Comparison of ENCODE assay signal across 8 cellular contexts in the genomic region with DNA sequence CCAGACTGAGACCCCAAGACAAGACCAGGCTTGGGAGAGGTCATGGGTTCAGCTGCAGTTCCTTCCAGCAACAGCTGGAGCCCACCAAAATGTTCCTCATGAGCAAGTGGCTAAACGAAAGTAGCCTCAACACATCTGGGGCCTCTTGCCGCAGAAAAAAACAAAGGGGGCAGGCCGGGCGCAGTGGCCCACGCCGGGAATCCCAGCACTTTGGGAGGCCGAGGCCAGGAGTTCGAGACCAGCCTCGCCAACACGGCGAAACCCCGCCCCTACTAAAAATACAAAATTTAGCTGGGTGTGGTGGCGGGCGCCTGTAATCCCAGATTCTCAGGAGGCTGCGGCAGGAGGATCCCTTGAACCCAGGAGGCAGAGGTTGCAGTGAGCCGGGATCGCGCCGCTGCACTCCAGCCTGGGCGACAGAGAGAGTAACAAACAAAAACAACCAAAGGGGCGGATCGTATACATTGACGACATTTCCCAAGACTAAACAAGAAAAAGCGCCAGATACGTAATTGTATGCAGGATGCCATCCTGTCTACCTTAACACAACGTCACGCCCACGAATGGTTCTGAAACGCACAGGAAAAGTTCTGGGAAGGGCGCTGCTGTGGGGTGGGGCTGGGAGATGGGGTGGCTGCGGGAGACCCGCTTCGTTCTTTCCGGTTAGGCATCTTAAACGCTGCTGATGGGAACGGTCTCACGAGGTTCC. TPM values are rescaled to one million over a fixed set of nuclear protein-coding genes. Genes with fewer than 3 reads are reported as not detected.
DNase-seq lines count a peak whose midpoint lies in the region; ATAC-seq and TF ChIP-seq lines count a peak whose summit lies in the region.

No MANE protein-coding gene starts in this region.

- H3K4me3 ChIP-seq in ascending aorta (peak overlapping the region; percentile 83 to 86), right lobe of liver (peak overlapping the region; percentile 72 to 79 (median 78))

- no peak for ATAC-seq in right lobe of liver

- H3K27me3 ChIP-seq in ascending aorta (no peaks in the 10 kb centered on the region), right lobe of liver (no peaks in the 10 kb centered on the region)

- peak overlapping the region; percentile 55 for H3K27ac Mint-ChIP-seq in activated naive CD4-positive, alpha-beta T cell treated with anti-CD3 and anti-CD28 coated beads, Interleukin-2, amount 50 U/mL, for 24 hours
- peak overlapping the region; percentile 50 for H3K27ac Mint-ChIP-seq in type B pancreatic cell

- WGBS in right lobe of liver (ENCODE audit: insufficient coverage, low coverage, low lambda C conversion rate, missing lambda C conversion rate): 61% methylated on average over 26 of the region's 37 CpGs

- TF ChIP-seq POLR2A in right lobe of liver (IDR thresholded peaks at IDR 0.05): no peak

- no peak overlapping the region for H3K27ac ChIP-seq in ascending aorta
- H3K27ac ChIP-seq in right lobe of liver: peak overlapping the region in 2 of 3 donors; percentile 29 to 86

- no peaks in the 10 kb centered on the region for H3K36me3 Mint-ChIP-seq in activated naive CD4-positive, alpha-beta T cell treated with anti-CD3 and anti-CD28 coated beads, Interleukin-2, amount 50 U/mL, for 24 hours
- no peaks in the 10 kb centered on the region for H3K36me3 Mint-ChIP-seq in type B pancreatic cell

- DNase-seq in activated naive CD4-positive, alpha-beta T cell treated with Interleukin-2 at 50 U/mL for 16 hours: no peak
- DNase-seq in ascending aorta (ENCODE audit: low spot score in 2 of 2) (no peak), right lobe of liver (no peak), type B pancreatic cell (ENCODE audit: extremely low spot score, unreplicated experiment) (no peak), NCI-H1930 (lab: John Stamatoyannopoulos, UW) (no peak), iPS-NIHi7 (ENCODE audit: extremely low spot score) (no peak), kidney glomerular epithelial cell (lab: John Stamatoyannopoulos, UW) (no peak)

- H3K4me1 ChIP-seq in ascending aorta: peaks cover 14 to 15% of the 10 kb centered on the region in 2 donors
- peaks cover 0 to 54% (median 20%) of the 10 kb centered on the region in 4 donors for H3K4me1 ChIP-seq in right lobe of liver

- H3K27me3 Mint-ChIP-seq in activated naive CD4-positive, alpha-beta T cell treated with anti-CD3 and anti-CD28 coated beads, Interleukin-2, amount 50 U/mL, for 24 hours: no peaks in the 10 kb centered on the region
- H3K27me3 Mint-ChIP-seq in type B pancreatic cell: no peaks in the 10 kb centered on the region

- peaks cover 21 to 35% of the 10 kb centered on the region in 2 donors for H3K36me3 ChIP-seq in ascending aorta
- peaks cover 0 to 8% (median 6%) of the 10 kb centered on the region in 4 donors for H3K36me3 ChIP-seq in right lobe of liver

- no peak for TF ChIP-seq CTCF in ascending aorta (IDR thresholded peaks at IDR 0.05)
- no peak for TF ChIP-seq CTCF in right lobe of liver (IDR thresholded peaks at IDR 0.05)
- TF ChIP-seq CTCF in type B pancreatic cell (conservative IDR thresholded peaks at IDR 0.05): no peak

- H3K4me3 Mint-ChIP-seq in activated naive CD4-positive, alpha-beta T cell treated with anti-CD3 and anti-CD28 coated beads, Interleukin-2, amount 50 U/mL, for 24 hours: peak overlapping the region; percentile 81
- H3K4me3 Mint-ChIP-seq in type B pancreatic cell: peak overlapping the region; percentile 91

- H3K9me3 Mint-ChIP-seq in activated naive CD4-positive, alpha-beta T cell treated with anti-CD3 and anti-CD28 coated beads, Interleukin-2, amount 50 U/mL, for 24 hours: no peaks in the 10 kb centered on the region
- H3K9me3 Mint-ChIP-seq in type B pancreatic cell: no peaks in the 10 kb centered on the region

- H3K9me3 ChIP-seq in ascending aorta (no peaks in the 10 kb centered on the region), right lobe of liver (no peaks in the 10 kb centered on the region)

- intact Hi-C loops in ascending aorta (cut with DNase I) (loop anchor here (2.0 kb wide), 3 partner anchors 13 to 45 kb away; partner anchors contain the start of genes ENTR1, PMPCA and SEC16A), right lobe of liver (cut with DNase I) (no loop called here)

- H3K4me1 Mint-ChIP-seq in activated naive CD4-positive, alpha-beta T cell treated with anti-CD3 and anti-CD28 coated beads, Interleukin-2, amount 50 U/mL, for 24 hours: peaks cover 26% of the 10 kb centered on the region
- H3K4me1 Mint-ChIP-seq in type B pancreatic cell (ENCODE audit: unreplicated experiment): peaks cover 24% of the 10 kb centered on the region

RNA-seq across cellular contexts. Expression of gene INPP5E, which starts 1.7 kb away (rescaled TPM):
- 20.2 TPM for total RNA-seq in ascending aorta
- 1 to 10 TPM; 5.9 to 7.6 (median 6.0) TPM for total RNA-seq in right lobe of liver
- 13.8 and 24.0 TPM in 2 replicates for total RNA-seq in type B pancreatic cell (ENCODE audit: low replicate concordance)

RNA-seq across cellular contexts. Expression of gene PMPCA, which starts 27.5 kb away (rescaled TPM):
- 69.1 TPM for total RNA-seq in ascending aorta
- total RNA-seq in right lobe of liver: 10 to 100 TPM; 49.6 to 64.9 (median 52.8) TPM
- 68.1 and 72.1 TPM in 2 replicates for total RNA-seq in type B pancreatic cell (ENCODE audit: low replicate concordance)

RNA-seq across cellular contexts. Expression of gene ENTR1, which starts 27.6 kb away (rescaled TPM):
- 27.7 TPM for total RNA-seq in ascending aorta
- total RNA-seq in right lobe of liver: 10 to 100 TPM; 27.9 to 53.5 (median 35.4) TPM
- 49.4 and 77.9 TPM in 2 replicates for total RNA-seq in type B pancreatic cell (ENCODE audit: low replicate concordance)

RNA-seq across cellular contexts. Expression of gene SNAPC4, which starts 38.0 kb away (rescaled TPM):
- total RNA-seq in ascending aorta: 9.4 TPM
- total RNA-seq in right lobe of liver: 1 to 10 TPM; 3.8 to 6.5 (median 5.4) TPM
- total RNA-seq in type B pancreatic cell (ENCODE audit: low replicate concordance): 14.4 and 15.7 TPM in 2 replicates

RNA-seq across cellular contexts. Expression of gene SEC16A, which starts 44.8 kb away (rescaled TPM):
- total RNA-seq in ascending aorta: 66.1 TPM
- 100 to 1,000 TPM in 2 of 6 experiments, 10 to 100 TPM in 4; 46.9 to 108 (median 72.0) TPM for total RNA-seq in right lobe of liver
- total RNA-seq in type B pancreatic cell (ENCODE audit: low replicate concordance): 74.6 and 95.0 TPM in 2 replicates

Comparison
In these comparisons a context has a peak if more than half of its experiments do, and no peak if none do; other contexts are left out.
1. H3K27ac ChIP-seq: peak in right lobe of liver (2 of 3); none in ascending aorta (0 of 2).